26 cellular contexts compared by ENCODE assay signal in genomic region chr7:15571303-15571878, GRCh38. TPM values are rescaled to one million over a fixed set of nuclear protein-coding genes. Genes with fewer than 3 reads are reported as not detected.
DNase-seq lines count a peak whose midpoint lies in the region; ATAC-seq and TF ChIP-seq lines count a peak whose summit lies in the region.
"Had no signal": no experiment of that assay in that cellular context is flagged by ENCODE, and none has a peak within 500 bp of the region (broad histone marks: within the 10 kb centered on the region; RNA-seq: fewer than 3 reads in every experiment).

No MANE protein-coding gene starts in this region.

- peaks cover 34% of the 10 kb centered on the region for H3K4me1 Mint-ChIP-seq in chondrocyte (ENCODE audit: low read depth)
- H3K4me1 Mint-ChIP-seq: activated T-helper 17 cell treated with anti-CD3 and anti-CD28 coated beads, Interleukin-2, amount 50 U/mL, for 72 hours; CD8-positive, alpha-beta memory T cell; naive B cell had no signal

- 0 out of 2 replicates have a peak overlapping the region, but pooled peaks have one; percentile 37 for H3K27ac ChIP-seq in ACC112 (ENCODE audit: low read depth, low read length)
- no peak overlapping the region for H3K27ac ChIP-seq in SJCRH30
- H3K27ac ChIP-seq: lower lobe of right lung, pancreas, SK-N-MC, skin epidermis, upper lobe of right lung had no signal

- no peaks in the 10 kb centered on the region for H3K27me3 Mint-ChIP-seq in chondrocyte (ENCODE audit: low read depth)
- H3K27me3 Mint-ChIP-seq: activated T-helper 17 cell treated with anti-CD3 and anti-CD28 coated beads, Interleukin-2, amount 50 U/mL, for 72 hours; CD8-positive, alpha-beta memory T cell; naive B cell had no signal

- ATAC-seq in HG02610 (IDR thresholded peaks at IDR 0.05; ENCODE audit: unreplicated experiment) (no peak), HG03135 (IDR thresholded peaks at IDR 0.05; ENCODE audit: unreplicated experiment) (no peak)
- ATAC-seq: activated T-helper 17 cell treated with anti-CD3 and anti-CD28 coated beads, Interleukin-2, amount 50 U/mL, for 72 hours; lower lobe of right lung; pancreas; upper lobe of right lung had no signal

- H3K27ac Mint-ChIP-seq in chondrocyte (ENCODE audit: unreplicated experiment): peak overlapping the region; percentile 78
- H3K27ac Mint-ChIP-seq: activated T-helper 17 cell treated with anti-CD3 and anti-CD28 coated beads, Interleukin-2, amount 50 U/mL, for 72 hours; CD8-positive, alpha-beta memory T cell; naive B cell had no signal

- H2AFZ ChIP-seq in ACC112 (ENCODE audit: low read length, unreplicated experiment): no peak overlapping the region

- H3K4me1 ChIP-seq in ACC112 (ENCODE audit: control insufficient read depth, insufficient read depth, low read length, unreplicated experiment): peaks cover 12% of the 10 kb centered on the region
- H3K4me1 ChIP-seq in SJCRH30: no peaks in the 10 kb centered on the region
- H3K4me1 ChIP-seq: lower lobe of right lung, pancreas, upper lobe of right lung had no signal

- H3K79me2 ChIP-seq in ACC112 (ENCODE audit: control insufficient read depth, insufficient read depth, low read length, unreplicated experiment): no peaks in the 10 kb centered on the region

- no peak for TF ChIP-seq CTCF in chondrocyte (IDR thresholded peaks at IDR 0.05)

- H3K4me3 ChIP-seq in ACC112 (ENCODE audit: low read depth, low read length) (peak overlapping the region; percentile 31; the same call in 1 of the 2 replicates), SJCRH30 (no peak overlapping the region)
- H3K4me3 ChIP-seq: lower lobe of right lung, pancreas, SK-N-MC, skin epidermis, upper lobe of right lung had no signal

- no peaks in the 10 kb centered on the region for H3K9me3 Mint-ChIP-seq in chondrocyte (ENCODE audit: low read depth)
- H3K9me3 Mint-ChIP-seq: activated T-helper 17 cell treated with anti-CD3 and anti-CD28 coated beads, Interleukin-2, amount 50 U/mL, for 72 hours had no signal

- no peaks in the 10 kb centered on the region for H3K36me3 Mint-ChIP-seq in chondrocyte (ENCODE audit: low read depth)
- H3K36me3 Mint-ChIP-seq: CD8-positive, alpha-beta memory T cell; naive B cell had no signal

- H3K9me3 ChIP-seq in SJCRH30 (replicated peaks): no peaks in the 10 kb centered on the region
- H3K9me3 ChIP-seq: lower lobe of right lung, pancreas, upper lobe of right lung had no signal

- no peak overlapping the region for H3K4me3 Mint-ChIP-seq in chondrocyte (ENCODE audit: unreplicated experiment)
- H3K4me3 Mint-ChIP-seq: activated T-helper 17 cell treated with anti-CD3 and anti-CD28 coated beads, Interleukin-2, amount 50 U/mL, for 72 hours; CD8-positive, alpha-beta memory T cell; naive B cell had no signal

- peak; percentile 24 for DNase-seq in M059J (ENCODE audit: low read depth)
- no peak for DNase-seq in chondrocyte (ENCODE audit: low spot score)
- DNase-seq in left kidney (ENCODE audit: low read depth, low spot score): peak; percentile 16
- DNase-seq in SJCRH30: no peak
- no peak for DNase-seq in NCI-H1048 (lab: John Stamatoyannopoulos, UW)
- DNase-seq: activated CD4-positive, CD25-positive, alpha-beta regulatory T cell treated with anti-CD3 and anti-CD28 coated beads, Interleukin-2, amount 50 U/mL, for 72 hours; CD8-positive, alpha-beta memory T cell; cerebellar nuclear complex; DND-41; glutamatergic neuron; lower lobe of right lung; naive B cell; NCI-H2081; NCI-H526; OCI-M1; pancreas; stimulated activated CD4-positive, alpha-beta T cell treated with anti-CD3 and anti-CD28 coated beads, Interleukin-4, amount 100 ng/mL, for 1 hour; T-helper 9 cell; upper lobe of right lung had no signal

- no peaks in the 10 kb centered on the region for H3K27me3 ChIP-seq in ACC112 (ENCODE audit: insufficient read depth, low read length)
- no peaks in the 10 kb centered on the region for H3K27me3 ChIP-seq in SJCRH30
- H3K27me3 ChIP-seq: pancreas, upper lobe of right lung had no signal

- no peaks in the 10 kb centered on the region for H3K36me3 ChIP-seq in ACC112 (ENCODE audit: insufficient read depth, low read length)
- H3K36me3 ChIP-seq in SJCRH30: no peaks in the 10 kb centered on the region
- H3K36me3 ChIP-seq: lower lobe of right lung, pancreas, upper lobe of right lung had no signal

RNA-seq across cellular contexts. Expression of gene AGMO, which starts 9.6 kb away (rescaled TPM):
- not detected in 2 replicates for total RNA-seq in M059J (2014; rRNA removed; shearing (Covaris generic))
- 0.60 to 3.8 TPM (median 0.72 TPM) in 3 replicates for total RNA-seq in chondrocyte
- 0.20 TPM in 1 of 2 replicates, not detected in the other for total RNA-seq in SJCRH30 (2014; rRNA removed; shearing (Covaris generic))
- total RNA-seq: activated CD8-positive, alpha-beta memory T cell treated with anti-CD3 and anti-CD28 coated beads for 36 hours; activated T-helper 17 cell treated with anti-CD3 and anti-CD28 coated beads, Interleukin-2, amount 50 U/mL, for 72 hours; CD8-positive, alpha-beta memory T cell; lower lobe of right lung had no signal

Comparison
In these comparisons a context has a peak if more than half of its experiments do, and no peak if none do; other contexts are left out.
1. DNase-seq: peak in M059J (single experiment) and left kidney (single experiment); none in chondrocyte (single experiment), SJCRH30 (0 of 2) and NCI-H1048 (single experiment).